Comparison of ENCODE assay signal across 23 cellular contexts in genomic region chr10:73465978-73466709, GRCh38.
"Had no signal": no experiment of that assay in that cellular context is flagged by ENCODE, and none has a peak within 500 bp of the region (broad histone marks: within the 10 kb centered on the region; RNA-seq: fewer than 3 reads in every experiment).

No MANE protein-coding gene starts in this region.

- H3K4me1 Mint-ChIP-seq: nephron progenitor cell had no signal

- H3K27ac Mint-ChIP-seq: nephron progenitor cell; stimulated activated effector memory CD8-positive, alpha-beta T cell treated with anti-CD3 and anti-CD28 coated beads, Interleukin-12 subunit alpha, Interleukin-12 subunit beta, amount 100 ng/mL, for 72 hours; stimulated activated naive CD8-positive, alpha-beta T cell treated with anti-CD3 and anti-CD28 coated beads, Interleukin-15, Interleukin-2, amounts not matched to agents 100 ng/mL and 50 ng/mL, for 24 hours had no signal

- DNase-seq: cortex of kidney; dorsolateral prefrontal cortex; effector CD8-positive, alpha-beta T cell; glutamatergic neuron; left ventricle myocardium superior; mesenchymal stem cell; midbrain; naive B cell; nephron progenitor cell; retina; sigmoid colon; stimulated activated CD4-positive, alpha-beta T cell treated with anti-CD3 and anti-CD28 coated beads, Interleukin-2, amount 100 ng/mL, for 48 hours; stimulated activated CD8-positive, alpha-beta memory T cell treated with anti-CD3 and anti-CD28 coated beads, Interleukin-4, amount 100 ng/mL, for 48 hours; tibial artery; upper lobe of right lung had no signal

- H3K9me3 Mint-ChIP-seq: naive B cell; nephron progenitor cell; stimulated activated effector memory CD8-positive, alpha-beta T cell treated with anti-CD3 and anti-CD28 coated beads, Interleukin-12 subunit alpha, Interleukin-12 subunit beta, amount 100 ng/mL, for 72 hours; stimulated activated naive CD8-positive, alpha-beta T cell treated with anti-CD3 and anti-CD28 coated beads, Interleukin-15, Interleukin-2, amounts not matched to agents 100 ng/mL and 50 ng/mL, for 24 hours had no signal

- H3K27me3 Mint-ChIP-seq: naive B cell; stimulated activated naive CD8-positive, alpha-beta T cell treated with anti-CD3 and anti-CD28 coated beads, Interleukin-15, Interleukin-2, amounts not matched to agents 100 ng/mL and 50 ng/mL, for 24 hours had no signal

- FAIRE-seq: keratinocyte had no signal

- H3K27ac ChIP-seq: parathyroid adenoma, prostate gland, sigmoid colon, tibial artery, upper lobe of right lung, vagina had no signal

- ATAC-seq: esophagus mucosa; gastroesophageal sphincter; left ventricle myocardium superior; stimulated activated effector memory CD8-positive, alpha-beta T cell treated with anti-CD3 and anti-CD28 coated beads, Interleukin-12 subunit alpha, Interleukin-12 subunit beta, amount 100 ng/mL, for 72 hours; upper lobe of right lung had no signal

- H3K4me3 Mint-ChIP-seq: naive B cell; nephron progenitor cell; stimulated activated effector memory CD8-positive, alpha-beta T cell treated with anti-CD3 and anti-CD28 coated beads, Interleukin-12 subunit alpha, Interleukin-12 subunit beta, amount 100 ng/mL, for 72 hours; stimulated activated naive CD8-positive, alpha-beta T cell treated with anti-CD3 and anti-CD28 coated beads, Interleukin-15, Interleukin-2, amounts not matched to agents 100 ng/mL and 50 ng/mL, for 24 hours had no signal
